In genomic region chr1:3327389-3327702, GRCh38 we compare ENCODE assay signal across 19 cellular contexts.
"Had no signal": no experiment of that assay in that cellular context is flagged by ENCODE, and none has a peak within 500 bp of the region (broad histone marks: within the 10 kb centered on the region; RNA-seq: fewer than 3 reads in every experiment).

No MANE protein-coding gene starts in this region.

- H3K27me3 Mint-ChIP-seq: type B pancreatic cell had no signal

- H3K36me3 ChIP-seq: esophagus squamous epithelium, gastroesophageal sphincter, lower lobe of right lung, neutrophil, stomach, thoracic aorta had no signal

- H3K9me3 ChIP-seq: esophagus squamous epithelium, gastroesophageal sphincter, lower lobe of right lung, neutrophil, stomach, thoracic aorta had no signal

- H3K27ac ChIP-seq: esophagus squamous epithelium, gastroesophageal sphincter, lower lobe of right lung, neutrophil, stomach, thoracic aorta had no signal

- DNase-seq: cerebellar nuclear complex; esophagus squamous epithelium; foreskin fibroblast; hippocampal formation; lower lobe of right lung; small intestine; stimulated activated CD4-positive, alpha-beta T cell treated with anti-CD3 and anti-CD28 coated beads, Interleukin-12 subunit alpha, Interleukin-12 subunit beta, amount 100 ng/mL, for 4 hours; stimulated activated naive CD4-positive, alpha-beta T cell; stomach; substantia nigra had no signal

- H3K4me1 Mint-ChIP-seq: memory B cell had no signal

- H3K27ac Mint-ChIP-seq: dendritic cell treated with granulocyte-macrophage colony-stimulating factor and Interleukin-4, amounts not matched to agents 40 ng/mL and 50 ng/mL, for 4 days; memory B cell; mesothelial cell of epicardium; nephron; type B pancreatic cell had no signal

- H3K36me3 Mint-ChIP-seq: memory B cell, mesothelial cell of epicardium, type B pancreatic cell had no signal

- ATAC-seq: gastroesophageal sphincter, left lobe of liver, lower lobe of right lung had no signal

- H3K4me3 Mint-ChIP-seq: dendritic cell treated with granulocyte-macrophage colony-stimulating factor and Interleukin-4, amounts not matched to agents 40 ng/mL and 50 ng/mL, for 4 days; memory B cell; mesothelial cell of epicardium; nephron; type B pancreatic cell had no signal

- H3K9me3 Mint-ChIP-seq: dendritic cell treated with granulocyte-macrophage colony-stimulating factor and Interleukin-4, amounts not matched to agents 40 ng/mL and 50 ng/mL, for 4 days; memory B cell; mesothelial cell of epicardium; nephron; type B pancreatic cell had no signal

- H3K4me3 ChIP-seq: esophagus squamous epithelium, gastroesophageal sphincter, lower lobe of right lung, stomach, thoracic aorta had no signal

- H3K4me1 ChIP-seq: lower lobe of right lung had no signal
